In the genomic region with DNA sequence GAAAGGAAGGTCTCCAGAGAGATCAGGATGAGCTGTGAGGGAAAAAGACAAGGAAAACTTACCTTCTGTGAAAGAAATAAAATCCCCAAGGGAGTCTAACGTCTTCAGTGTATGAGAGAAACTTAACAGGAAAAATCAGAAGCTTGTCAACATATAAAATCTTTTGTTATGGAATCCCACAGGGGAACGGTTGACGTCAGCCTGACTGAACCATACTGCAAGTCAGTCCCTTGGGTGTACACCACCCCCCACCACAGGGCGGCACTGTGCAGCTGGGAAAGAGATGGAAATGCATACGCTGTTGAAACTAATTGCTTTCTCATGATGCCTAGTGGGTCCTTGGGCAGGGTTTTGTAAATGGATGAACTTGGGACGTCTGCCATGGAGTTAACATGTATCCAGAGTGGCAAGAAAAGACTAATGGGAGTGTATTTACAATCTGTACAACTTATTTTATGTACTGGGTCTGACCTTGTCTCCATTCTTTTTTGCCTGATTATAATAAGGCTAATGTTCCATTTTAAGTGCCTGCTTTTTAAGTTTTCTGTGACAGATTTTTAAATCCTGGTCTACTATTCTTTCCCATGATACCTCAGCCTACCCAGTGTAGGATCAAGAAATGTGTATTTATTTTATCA, we compare ENCODE assay signal across 8 cellular contexts. TPM values are rescaled to one million over a fixed set of nuclear protein-coding genes. Genes with fewer than 3 reads are reported as not detected.
DNase-seq lines count a peak whose midpoint lies in the region; ATAC-seq and TF ChIP-seq lines count a peak whose summit lies in the region.

No MANE protein-coding gene starts in this region.

- H3K4me2 ChIP-seq in Loucy (ENCODE audit: low read depth, low read length, poor library complexity, severe bottlenecking) = no peak overlapping the region
- H3K4me2 ChIP-seq in neuronal stem cell (ENCODE audit: insufficient read depth, low read length, poor library complexity, severe bottlenecking) = no peak overlapping the region

- ATAC-seq in SK-N-SH treated with all-trans-retinoic acid at 6 μM for 48 hours (peak; percentile 98), naive B cell (ENCODE audit: low read depth in 2 of 2) (peak; percentile 32 to 41)

- H3K79me1 ChIP-seq in neuronal stem cell (ENCODE audit: low read depth, low read length) = no peaks in the 10 kb centered on the region

- DNase-seq in COLO829 (ENCODE audit: low spot score) (peak; percentile 93), GM20000 (ENCODE audit: low spot score) (peak; percentile 68), dedifferentiated amniotic fluid mesenchymal stem cell (ENCODE audit: extremely low spot score) (peak; percentile 26), naive B cell (no peak), neuronal stem cell (ENCODE audit: low spot score) (no peak), cerebellum (ENCODE audit: low spot score) (no peak)

- no peak overlapping the region for H3K4ac ChIP-seq in neuronal stem cell (ENCODE audit: low read length)

- no peak overlapping the region for H2AK5ac ChIP-seq in neuronal stem cell (ENCODE audit: low read depth, low read length)

- H2BK120ac ChIP-seq in neuronal stem cell (ENCODE audit: low read depth, low read length) = no peak overlapping the region

- H3K36me3 ChIP-seq in Loucy (ENCODE audit: insufficient read depth, low read length) (peaks cover 44% of the 10 kb centered on the region; the same call in 1 of the 2 replicates), neuronal stem cell (replicated peaks in 1 of 2; ENCODE audit: control insufficient read depth in 2 of 2, insufficient read depth in 2 of 2, low read length in 2 of 2) (peaks cover 13 to 82% of the 10 kb centered on the region in 2 donors)

- H3F3A ChIP-seq in Loucy (ENCODE audit: low read depth) = no peaks in the 10 kb centered on the region

- H2BK15ac ChIP-seq in neuronal stem cell (ENCODE audit: low read length) = no peak overlapping the region

- H3K23ac ChIP-seq in neuronal stem cell (ENCODE audit: low read depth, low read length, poor library complexity) = no peak overlapping the region

- no peak overlapping the region for H3K18ac ChIP-seq in neuronal stem cell (ENCODE audit: low read length)

- H3K4me3 Mint-ChIP-seq in naive B cell = no peak overlapping the region

- H3K9ac ChIP-seq in Loucy (ENCODE audit: low read depth, low read length, poor library complexity, severe bottlenecking) (no peak overlapping the region), neuronal stem cell (ENCODE audit: low read depth, low read length, poor library complexity) (no peak overlapping the region)

- H3K27me3 ChIP-seq in Loucy (ENCODE audit: insufficient read depth, low read length, poor library complexity, severe bottlenecking) (no peaks in the 10 kb centered on the region), neuronal stem cell (ENCODE audit: control insufficient read depth in 3 of 3, insufficient read depth in 3 of 3, low read depth in 1 of 3, low read length in 3 of 3) (no peaks in the 10 kb centered on the region)

- H2AFZ ChIP-seq in Loucy (ENCODE audit: low read length) (no peak overlapping the region), neuronal stem cell (ENCODE audit: low read length) (no peak overlapping the region)

- H3K9me3 Mint-ChIP-seq in naive B cell = no peaks in the 10 kb centered on the region

- no peak overlapping the region for H3K14ac ChIP-seq in neuronal stem cell (ENCODE audit: low read length)

- H3K4me1 Mint-ChIP-seq in naive B cell = peaks cover 0 to 13% (median 7%) of the 10 kb centered on the region in 3 donors

- H3K9me3 ChIP-seq in Loucy (ENCODE audit: insufficient read depth, low read depth, low read length) = no peaks in the 10 kb centered on the region
- no peaks in the 10 kb centered on the region for H3K9me3 ChIP-seq in neuronal stem cell (replicated peaks in 1 of 2; ENCODE audit: control insufficient read depth in 2 of 2, insufficient read depth in 1 of 2, low read depth in 1 of 2, low read length in 2 of 2)

- no peaks in the 10 kb centered on the region for H4K20me1 ChIP-seq in Loucy (ENCODE audit: insufficient read depth, low read length, poor library complexity, severe bottlenecking)

- H2BK12ac ChIP-seq in neuronal stem cell (ENCODE audit: low read length) = no peak overlapping the region

- H3K4me3 ChIP-seq in Loucy (ENCODE audit: low read length, poor library complexity, severe bottlenecking) (no peak overlapping the region), neuronal stem cell (ENCODE audit: low read length in 2 of 2) (no peak overlapping the region)

- H2BK5ac ChIP-seq in neuronal stem cell (ENCODE audit: low read length) = no peak overlapping the region

- H3K4me1 ChIP-seq in Loucy (ENCODE audit: insufficient read depth, low read length, poor library complexity, severe bottlenecking) (no peaks in the 10 kb centered on the region), neuronal stem cell (ENCODE audit: control insufficient read depth in 2 of 2, insufficient read depth in 1 of 2, low read depth in 1 of 2, low read length in 2 of 2) (no peaks in the 10 kb centered on the region)

- H3K27ac Mint-ChIP-seq in naive B cell = peak overlapping the region in 2 of 6 donors; percentile 39 to 76

- no peaks in the 10 kb centered on the region for H3K79me2 ChIP-seq in Loucy (ENCODE audit: insufficient read depth, low read length)

- H4K8ac ChIP-seq in neuronal stem cell (ENCODE audit: low read depth, low read length) = no peak overlapping the region

- no CpG with 5 or more reads among the region's 6 CpGs for WGBS in neuronal stem cell (ENCODE audit: extremely low coverage in 2 of 2, insufficient read length in 2 of 2, insufficient replicate concordance in 1 of 2), 2 donors

- H3K36me3 Mint-ChIP-seq in naive B cell = peaks cover 17 to 33% of the 10 kb centered on the region in 2 donors

- no peak overlapping the region for H4K91ac ChIP-seq in neuronal stem cell (ENCODE audit: low read depth, low read length, poor library complexity)

- TF ChIP-seq CTCF in GM20000 (IDR thresholded peaks at IDR 0.05; ENCODE audit: extremely low read depth, missing control alignments) (peak; percentile 86), Loucy (conservative IDR thresholded peaks at IDR 0.05; ENCODE audit: low read length) (peak; percentile 60)

- H3K9me2 ChIP-seq in Loucy (replicated peaks; ENCODE audit: low read depth, low read length) = no peaks in the 10 kb centered on the region

- H3K27me3 Mint-ChIP-seq in naive B cell = no peaks in the 10 kb centered on the region

- H3K27ac ChIP-seq in neuronal stem cell (replicated peaks; ENCODE audit: low read length) = no peak overlapping the region

TF ChIP-seq in SK-N-SH treated with all-trans-retinoic acid at 6 μM for 48 hours, 23 proteins besides CTCF, POLR2A, EP300 and RAD21:
- no peak for TF ChIP-seq ARNTL (CRISPR knock-in tag; IDR thresholded peaks at IDR 0.05; ENCODE audit: borderline replicate concordance, low read depth)

RNA-seq across cellular contexts. Expression of a gene that starts 22.7 kb away (rescaled TPM):
- 10 to 100 TPM in 1 of 6 donors, 1 to 10 TPM in 5; 4.1 to 11.9 (median 6.8) TPM for polyA plus RNA-seq in naive B cell (ENCODE audit: low read depth in 6 of 6)
- 2.7 TPM for polyA plus RNA-seq in neuronal stem cell (2013, experiment 1 of 2)
- polyA plus RNA-seq in neuronal stem cell (2013, experiment 2 of 2) = 2.8 TPM
- 9.7 TPM for total RNA-seq in cerebellum

RNA-seq across cellular contexts. Expression of a gene that starts 44.5 kb away (rescaled TPM):
- 1 to 10 TPM in 4 of 6 donors, under 1 TPM in 1, not detected in 1; 0.54 to 2.4 (median 1.8) TPM for polyA plus RNA-seq in naive B cell (ENCODE audit: low read depth in 6 of 6)
- polyA plus RNA-seq in neuronal stem cell (2013, experiment 1 of 2) = 0.01 TPM
- polyA plus RNA-seq in neuronal stem cell (2013, experiment 2 of 2) = 0.03 TPM
- 1.8 TPM for total RNA-seq in cerebellum

Comparison
In these comparisons a context has a peak if more than half of its experiments do, and no peak if none do; other contexts are left out.
1. DNase-seq: peak in COLO829 (single experiment), GM20000 (single experiment) and dedifferentiated amniotic fluid mesenchymal stem cell (single experiment); none in naive B cell (single experiment), neuronal stem cell (single experiment) and cerebellum (single experiment).